ENCODE assay signal across 11 cellular contexts in the genomic region with DNA sequence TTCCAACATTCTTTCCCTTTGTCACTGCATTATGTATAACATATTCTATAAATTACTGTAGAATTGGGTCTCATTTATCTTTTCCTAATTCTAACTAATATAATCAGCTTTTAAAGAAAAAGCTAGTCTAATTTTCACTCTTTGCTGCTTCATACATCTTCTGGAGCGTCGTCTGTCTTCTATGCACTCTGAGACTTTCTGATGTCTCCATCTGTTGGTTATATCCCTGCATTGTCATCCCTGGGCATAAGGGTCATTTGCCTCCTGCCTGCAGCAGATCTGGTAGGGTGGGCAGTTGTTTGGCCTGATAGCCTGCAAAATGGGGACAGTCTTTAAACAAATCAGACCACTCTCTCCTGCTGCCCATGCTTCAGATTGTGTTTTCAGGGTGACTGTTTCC. TPM values are rescaled to one million over a fixed set of nuclear protein-coding genes. Genes with fewer than 3 reads are reported as not detected.
DNase-seq lines count a peak whose midpoint lies in the region; FAIRE-seq and TF ChIP-seq lines count a peak whose summit lies in the region.
"Had no signal": no experiment of that assay in that cellular context is flagged by ENCODE, and none has a peak within 500 bp of the region (broad histone marks: within the 10 kb centered on the region; RNA-seq: fewer than 3 reads in every experiment).

No MANE protein-coding gene starts in this region.

- no peak overlapping the region for H2AFZ ChIP-seq in keratinocyte (ENCODE audit: control insufficient read depth, low read length)

- no peak overlapping the region for H3K4me3 ChIP-seq in keratinocyte (ENCODE audit: control insufficient read depth in 2 of 3, extremely low read depth in 1 of 3, insufficient read depth in 2 of 3, low read depth in 1 of 3, low read length in 3 of 3)
- H3K4me3 ChIP-seq: SJSA1 had no signal

- H3K27ac Mint-ChIP-seq in activated naive CD8-positive, alpha-beta T cell treated with anti-CD3 and anti-CD28 coated beads for 36 hours, result no peak overlapping the region
- H3K27ac Mint-ChIP-seq: activated CD8-positive, alpha-beta memory T cell treated with anti-CD3 and anti-CD28 coated beads, Interleukin-2, amount 10 ng/mL, durations not matched to agents 7 days and 5 days had no signal

- POLR2A ChIA-PET in RWPE1 (lab: Yijun Ruan, JAX; ENCODE audit: low non-redundant PET), result no interaction called here

- H3K9ac ChIP-seq in keratinocyte (ENCODE audit: control insufficient read depth, extremely low read depth, insufficient read depth, low read length), result no peak overlapping the region

- no peaks in the 10 kb centered on the region for H3K36me3 ChIP-seq in keratinocyte (ENCODE audit: control insufficient read depth in 2 of 2, extremely low read depth in 1 of 2, insufficient read depth in 2 of 2, low read length in 2 of 2)
- H3K36me3 ChIP-seq: SJSA1 had no signal

- no peaks in the 10 kb centered on the region for H3K4me1 ChIP-seq in keratinocyte (ENCODE audit: control insufficient read depth, extremely low read depth, insufficient read depth, low read length)
- H3K4me1 ChIP-seq: SJSA1 had no signal

- no peak overlapping the region for H3K4me2 ChIP-seq in keratinocyte (ENCODE audit: control insufficient read depth, extremely low read depth, insufficient read depth, low read depth, low read length)

- H3K27me3 Mint-ChIP-seq in activated naive CD8-positive, alpha-beta T cell treated with anti-CD3 and anti-CD28 coated beads for 36 hours, result peaks cover 10% of the 10 kb centered on the region

- CTCF ChIA-PET in RWPE1 (lab: Yijun Ruan, JAX), result interaction anchor here (1.0 kb wide), 1 partner anchor 15 kb away, joined by 3 read pairs; no protein-coding TSS in a partner anchor

- H3K9me3 ChIP-seq in keratinocyte (ENCODE audit: control insufficient read depth, low read depth, low read length), result no peaks in the 10 kb centered on the region
- H3K9me3 ChIP-seq: SJSA1 had no signal

- H4K20me1 ChIP-seq in keratinocyte (ENCODE audit: control insufficient read depth, extremely low read depth, insufficient read depth, low read length), result no peaks in the 10 kb centered on the region

- H3K27ac ChIP-seq in VCaP (no peak overlapping the region), keratinocyte (ENCODE audit: control insufficient read depth, insufficient read depth, low read length) (no peak overlapping the region), RWPE1 (no peak overlapping the region)
- H3K27ac ChIP-seq: SJSA1 had no signal

- H3K9me1 ChIP-seq in keratinocyte (ENCODE audit: control insufficient read depth, extremely low read depth, insufficient read depth, low read length), result no peaks in the 10 kb centered on the region

- H3K9me3 Mint-ChIP-seq in activated naive CD8-positive, alpha-beta T cell treated with anti-CD3 and anti-CD28 coated beads for 36 hours, result no peaks in the 10 kb centered on the region

- no peaks in the 10 kb centered on the region for H3K36me3 Mint-ChIP-seq in activated naive CD8-positive, alpha-beta T cell treated with anti-CD3 and anti-CD28 coated beads for 36 hours
- H3K36me3 Mint-ChIP-seq: activated CD8-positive, alpha-beta memory T cell treated with anti-CD3 and anti-CD28 coated beads, Interleukin-2, amount 10 ng/mL, durations not matched to agents 7 days and 5 days had no signal

- TF ChIP-seq RAD21 in Ishikawa (IDR thresholded peaks at IDR 0.05; ENCODE audit: low read depth), result peak; percentile 29

- dilution Hi-C loops in keratinocyte (cut with MboI; ENCODE audit: extremely low pct_ligation_motif_present, low sequenced_read_pairs), result no loop called here

- no peak for TF ChIP-seq EP300 in Ishikawa (IDR thresholded peaks at IDR 0.05; ENCODE audit: borderline replicate concordance)

- H3K4me1 Mint-ChIP-seq in activated naive CD8-positive, alpha-beta T cell treated with anti-CD3 and anti-CD28 coated beads for 36 hours, result no peaks in the 10 kb centered on the region
- H3K4me1 Mint-ChIP-seq: activated CD8-positive, alpha-beta memory T cell treated with anti-CD3 and anti-CD28 coated beads, Interleukin-2, amount 10 ng/mL, durations not matched to agents 7 days and 5 days had no signal

- FAIRE-seq in D721Med (lab: Jason Lieb, UNC), result no peak
- no peak for FAIRE-seq in keratinocyte (lab: Jason Lieb, UNC)

- peak; percentile 25 for TF ChIP-seq CTCF in D721Med (IDR thresholded peaks at IDR 0.05; ENCODE audit: insufficient read depth, missing control alignments)
- TF ChIP-seq CTCF in VCaP (conservative IDR thresholded peaks at IDR 0.05), result peak; percentile 64
- TF ChIP-seq CTCF in keratinocyte (optimal IDR thresholded peaks at IDR 0.05 in 1 of 3, IDR thresholded peaks at IDR 0.05 in 1 of 3, conservative IDR thresholded peaks at IDR 0.05 in 1 of 3; ENCODE audit: extremely low read depth in 1 of 3, insufficient read depth in 2 of 3, low read length in 3 of 3), result peak in 2 of 3 experiments; percentile 14 to 53
- TF ChIP-seq CTCF in RWPE1 (conservative IDR thresholded peaks at IDR 0.05; ENCODE audit: low read depth), result no peak

- H3K4me3 Mint-ChIP-seq in activated naive CD8-positive, alpha-beta T cell treated with anti-CD3 and anti-CD28 coated beads for 36 hours, result no peak overlapping the region
- H3K4me3 Mint-ChIP-seq: activated CD8-positive, alpha-beta memory T cell treated with anti-CD3 and anti-CD28 coated beads, Interleukin-2, amount 10 ng/mL, durations not matched to agents 7 days and 5 days had no signal

- no peaks in the 10 kb centered on the region for H3K79me2 ChIP-seq in keratinocyte (ENCODE audit: control insufficient read depth, insufficient read depth, low read length)

- H3K27me3 ChIP-seq in keratinocyte (ENCODE audit: control insufficient read depth, extremely low read depth, insufficient read depth, low read length), result peaks cover 4% of the 10 kb centered on the region
- H3K27me3 ChIP-seq: SJSA1 had no signal

- DNase-seq in D721Med (ENCODE audit: insufficient read length, low spot score) (no peak), keratinocyte (ENCODE audit: low read depth, low spot score) (no peak), NCI-H1048 (lab: John Stamatoyannopoulos, UW) (no peak), RWPE1 (ENCODE audit: low spot score) (no peak)
- no peak for DNase-seq in activated naive CD8-positive, alpha-beta T cell treated with anti-CD3 and anti-CD28 coated beads for 36 hours
- no peak for DNase-seq in activated CD8-positive, alpha-beta memory T cell treated with anti-CD3 and anti-CD28 coated beads, Interleukin-2, amount 50 U/mL, for 48 hours
- DNase-seq: activated CD8-positive, alpha-beta memory T cell treated with anti-CD3 and anti-CD28 coated beads, Interleukin-2, amount 10 ng/mL, durations not matched to agents 7 days and 5 days; MV-4-11 had no signal

TF ChIP-seq in Ishikawa, 13 proteins besides CTCF, POLR2A, EP300 and RAD21 (continues in another document):
- TF ChIP-seq TEAD4 (IDR thresholded peaks at IDR 0.05) (no peak), NFIC (IDR thresholded peaks at IDR 0.05) (no peak), FOXM1 (IDR thresholded peaks at IDR 0.05; ENCODE audit: borderline replicate concordance, low read depth) (no peak), CEBPB (IDR thresholded peaks at IDR 0.05) (no peak), ZBTB7A (IDR thresholded peaks at IDR 0.05; ENCODE audit: low read depth) (no peak), CREB1 (IDR thresholded peaks at IDR 0.05; ENCODE audit: low read depth) (no peak), TCF12 (IDR thresholded peaks at IDR 0.05; ENCODE audit: low read depth) (no peak), YY1 (IDR thresholded peaks at IDR 0.05; ENCODE audit: low read depth) (no peak), TAF1 (IDR thresholded peaks at IDR 0.05; ENCODE audit: low read depth) (no peak)
- TF ChIP-seq, protein P1, sequence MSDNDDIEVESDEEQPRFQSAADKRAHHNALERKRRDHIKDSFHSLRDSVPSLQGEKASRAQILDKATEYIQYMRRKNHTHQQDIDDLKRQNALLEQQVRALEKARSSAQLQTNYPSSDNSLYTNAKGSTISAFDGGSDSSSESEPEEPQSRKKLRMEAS (IDR thresholded peaks at IDR 0.05), result no peak
- TF ChIP-seq, protein P2, sequence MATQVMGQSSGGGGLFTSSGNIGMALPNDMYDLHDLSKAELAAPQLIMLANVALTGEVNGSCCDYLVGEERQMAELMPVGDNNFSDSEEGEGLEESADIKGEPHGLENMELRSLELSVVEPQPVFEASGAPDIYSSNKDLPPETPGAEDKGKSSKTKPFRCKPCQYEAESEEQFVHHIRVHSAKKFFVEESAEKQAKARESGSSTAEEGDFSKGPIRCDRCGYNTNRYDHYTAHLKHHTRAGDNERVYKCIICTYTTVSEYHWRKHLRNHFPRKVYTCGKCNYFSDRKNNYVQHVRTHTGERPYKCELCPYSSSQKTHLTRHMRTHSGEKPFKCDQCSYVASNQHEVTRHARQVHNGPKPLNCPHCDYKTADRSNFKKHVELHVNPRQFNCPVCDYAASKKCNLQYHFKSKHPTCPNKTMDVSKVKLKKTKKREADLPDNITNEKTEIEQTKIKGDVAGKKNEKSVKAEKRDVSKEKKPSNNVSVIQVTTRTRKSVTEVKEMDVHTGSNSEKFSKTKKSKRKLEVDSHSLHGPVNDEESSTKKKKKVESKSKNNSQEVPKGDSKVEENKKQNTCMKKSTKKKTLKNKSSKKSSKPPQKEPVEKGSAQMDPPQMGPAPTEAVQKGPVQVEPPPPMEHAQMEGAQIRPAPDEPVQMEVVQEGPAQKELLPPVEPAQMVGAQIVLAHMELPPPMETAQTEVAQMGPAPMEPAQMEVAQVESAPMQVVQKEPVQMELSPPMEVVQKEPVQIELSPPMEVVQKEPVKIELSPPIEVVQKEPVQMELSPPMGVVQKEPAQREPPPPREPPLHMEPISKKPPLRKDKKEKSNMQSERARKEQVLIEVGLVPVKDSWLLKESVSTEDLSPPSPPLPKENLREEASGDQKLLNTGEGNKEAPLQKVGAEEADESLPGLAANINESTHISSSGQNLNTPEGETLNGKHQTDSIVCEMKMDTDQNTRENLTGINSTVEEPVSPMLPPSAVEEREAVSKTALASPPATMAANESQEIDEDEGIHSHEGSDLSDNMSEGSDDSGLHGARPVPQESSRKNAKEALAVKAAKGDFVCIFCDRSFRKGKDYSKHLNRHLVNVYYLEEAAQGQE (IDR thresholded peaks at IDR 0.05; ENCODE audit: low read depth), result no peak

RNA-seq across cellular contexts. Expression of a gene that starts 40.8 kb away (rescaled TPM):
- polyA plus RNA-seq in keratinocyte, result 0.02 TPM in 1 of 3 replicates, not detected in the others
- not detected for polyA plus RNA-seq in keratinocyte (2011; ENCODE audit: low read depth)
- polyA plus RNA-seq in keratinocyte (2011; cell fraction: cytosol; rRNA removed), result not detected in 2 replicates
- polyA plus RNA-seq in keratinocyte (2011; cell fraction: nucleus; rRNA removed), result not detected in 2 replicates
- not detected in 2 replicates for polyA plus RNA-seq in keratinocyte (2012; ENCODE audit: low replicate concordance)
- not detected in 3 replicates for polyA minus RNA-seq in keratinocyte
- polyA minus RNA-seq in keratinocyte (2011; cell fraction: cytosol; rRNA and poly(A)+ RNA removed), result not detected
- not detected in 2 replicates for polyA minus RNA-seq in keratinocyte (2011; cell fraction: nucleus; rRNA and poly(A)+ RNA removed)
- not detected for total RNA-seq in activated naive CD8-positive, alpha-beta T cell treated with anti-CD3 and anti-CD28 coated beads for 36 hours
- total RNA-seq: activated CD8-positive, alpha-beta memory T cell treated with anti-CD3 and anti-CD28 coated beads, Interleukin-2, amount 10 ng/mL, durations not matched to agents 7 days and 5 days; SJSA1 had no signal
